In genomic region chr1:203402609-203403337, GRCh38 we compare ENCODE assay signal across 7 cellular contexts. TPM values are rescaled to one million over a fixed set of nuclear protein-coding genes. Genes with fewer than 3 reads are reported as not detected.
DNase-seq lines count a peak whose midpoint lies in the region; ATAC-seq, FAIRE-seq and TF ChIP-seq lines count a peak whose summit lies in the region.

No MANE protein-coding gene starts in this region.

- no peak overlapping the region for H3K56ac ChIP-seq in H1 (replicated peaks; ENCODE audit: insufficient read length, low read depth, low read length)

- POLR2A ChIA-PET in H1 (lab: Charles Lee; ENCODE audit: partially characterized antibody): no interaction called here

- H3K27ac ChIP-seq in H1 (ENCODE audit: low read depth, low read length) (no peak overlapping the region), mesodermal cell (ENCODE audit: low read depth, low read length, severe bottlenecking) (peak overlapping the region; percentile 93), aorta (ENCODE audit: low read depth in 1 of 2, low read length in 2 of 2) (peak overlapping the region; percentile 81 to 96)

- H4K8ac ChIP-seq in H1 (ENCODE audit: extremely low read depth, insufficient read depth, low read length): no peak overlapping the region

- TF ChIP-seq CTCF in H1 (IDR thresholded peaks at IDR 0.05; ENCODE audit: control extremely low read depth in 1 of 3, insufficient read depth in 1 of 3, low read depth in 1 of 3, low read length in 3 of 3): no peak

- no peak for TF ChIP-seq POLR2A in H1 (IDR thresholded peaks at IDR 0.05; ENCODE audit: control extremely low read depth in 1 of 2, low read depth in 2 of 2, low read length in 2 of 2)

- FAIRE-seq in H1 (lab: Jason Lieb, UNC): no peak

- H4K91ac ChIP-seq in H1 (replicated peaks; ENCODE audit: insufficient read length, low read length): no peak overlapping the region

- H3K79me1 ChIP-seq in H1 (ENCODE audit: low read depth, low read length): no peaks in the 10 kb centered on the region

- intact Hi-C loops in aorta (cut with DNase I): no loop called here

- H2BK12ac ChIP-seq in H1 (ENCODE audit: low read depth, low read length): no peak overlapping the region

- TF ChIP-seq EP300 in H1 (IDR thresholded peaks at IDR 0.05; ENCODE audit: borderline replicate concordance in 1 of 2, low read depth in 2 of 2, low read length in 2 of 2): no peak

- no peak overlapping the region for H3K9ac ChIP-seq in H1 (replicated peaks in 1 of 4; ENCODE audit: extremely low read depth in 1 of 4, low read depth in 3 of 4, low read length in 3 of 4)

- H3K4me1 ChIP-seq in H1 (replicated peaks in 1 of 4; ENCODE audit: control insufficient read depth in 3 of 4, insufficient read depth in 4 of 4, low read length in 3 of 4) (peaks cover 0 to 2% (median 0%) of the 10 kb centered on the region in 4 experiments; a peak in 2 of 7 replicates), mesodermal cell (ENCODE audit: control insufficient read depth, insufficient read depth, low read length, poor library complexity, severe bottlenecking) (peaks cover 38% of the 10 kb centered on the region), aorta (ENCODE audit: control insufficient read depth in 1 of 2, insufficient read depth in 2 of 2, low read length in 2 of 2) (peaks cover 6 to 10% of the 10 kb centered on the region in 2 donors)

- H3K4ac ChIP-seq in H1 (replicated peaks; ENCODE audit: insufficient read length, low read depth, low read length): no peak overlapping the region

- no peak for TF ChIP-seq RAD21 in H1 (IDR thresholded peaks at IDR 0.05 in 1 of 2, conservative IDR thresholded peaks at IDR 0.05 in 1 of 2; ENCODE audit: low read depth in 2 of 2, low read length in 2 of 2)

- 0 out of 2 replicates have a peak overlapping the region, but pooled peaks have one; percentile 45 for H2AFZ ChIP-seq in H1 (ENCODE audit: low read length)

- no peak overlapping the region for H2BK120ac ChIP-seq in H1 (replicated peaks; ENCODE audit: low read depth, low read length)

- H3K23ac ChIP-seq in H1 (ENCODE audit: insufficient read length): no peak overlapping the region

- H3K79me2 ChIP-seq in H1 (ENCODE audit: control insufficient read depth in 1 of 2, insufficient read depth in 2 of 2, low read length in 2 of 2): no peaks in the 10 kb centered on the region

- no peak overlapping the region for H3K4me3 ChIP-seq in H1 (ENCODE audit: extremely low read depth in 1 of 4, insufficient read depth in 2 of 4, low read depth in 3 of 4, low read length in 4 of 4)
- H3K4me3 ChIP-seq in mesodermal cell (ENCODE audit: extremely low read depth, insufficient read depth, low read length, poor library complexity, severe bottlenecking): no peak overlapping the region
- no peak overlapping the region for H3K4me3 ChIP-seq in aorta (ENCODE audit: low read length in 2 of 2)

- WGBS in H1 (ENCODE audit: extremely low coverage in 1 of 2, insufficient coverage in 1 of 2, insufficient read length in 1 of 2, insufficient replicate concordance in 2 of 2, low coverage in 1 of 2, low lambda C conversion rate in 2 of 2, missing lambda C conversion rate in 1 of 2), 2 experiments: 92% methylated on average over 5 of the region's 6 CpGs; no CpG with 5 or more reads in 1 of the 2 experiments
- WGBS in mesodermal cell (ENCODE audit: insufficient coverage in 2 of 2), 2 experiments: 64 to 68% methylated on average over 3 of the region's 6 CpGs
- WGBS in aorta, 2 donors: 25 to 38% methylated on average over 6 of the region's 6 CpGs

- H3K18ac ChIP-seq in H1 (ENCODE audit: extremely low read depth, low read length): no peak overlapping the region

- peak; percentile 85 for DNase-seq in NOMO-1 treated with dmso at 0.1 percent for 144 hours (lab: John Stamatoyannopoulos, UW; ENCODE audit: unreplicated experiment)
- DNase-seq in H1 (ENCODE audit: low read depth in 1 of 2, low spot score in 2 of 2): no peak
- no peak for DNase-seq in aorta
- no peak for DNase-seq in glomerular visceral epithelial cell (ENCODE audit: extremely low spot score)
- no peak for DNase-seq in RPMI8226
- no peak for DNase-seq in SHP77 (lab: John Stamatoyannopoulos, UW)

- no peak overlapping the region for H2BK15ac ChIP-seq in H1 (ENCODE audit: low read length)

- H3K9me3 ChIP-seq in H1 (ENCODE audit: insufficient read depth in 2 of 2, low read depth in 1 of 2, low read length in 1 of 2) (no peaks in the 10 kb centered on the region), mesodermal cell (ENCODE audit: control insufficient read depth, low read length) (no peaks in the 10 kb centered on the region), aorta (ENCODE audit: control insufficient read depth, low read length) (no peaks in the 10 kb centered on the region)

- no peak overlapping the region for H2BK20ac ChIP-seq in H1 (ENCODE audit: low read length)

- H4K5ac ChIP-seq in H1 (ENCODE audit: insufficient read length, low read depth, low read length): no peak overlapping the region

- peak; percentile 67 for ATAC-seq in aorta (ENCODE audit: low FRiP score)

- H3K36me3 ChIP-seq in H1 (ENCODE audit: control insufficient read depth in 2 of 4, insufficient read depth in 4 of 4, low read length in 3 of 4) (no peaks in the 10 kb centered on the region), mesodermal cell (ENCODE audit: control insufficient read depth, insufficient read depth, low read length) (no peaks in the 10 kb centered on the region), aorta (ENCODE audit: control insufficient read depth in 1 of 2, insufficient read depth in 2 of 2, low read length in 1 of 2) (no peaks in the 10 kb centered on the region)

- CTCF ChIA-PET in H1 (lab: Charles Lee; ENCODE audit: partially characterized antibody): interaction anchor here (0.8 to 1.7 kb wide), 5 partner anchors 60 to 91 kb away, joined by 3 to 7 read pairs (median 4); partner anchors contain the start of gene OPTC

- no peaks in the 10 kb centered on the region for H3K23me2 ChIP-seq in H1 (ENCODE audit: low read depth, low read length)

- H3K4me2 ChIP-seq in H1 (ENCODE audit: insufficient read depth in 1 of 2, low read depth in 2 of 2, low read length in 2 of 2): no peak overlapping the region

- H3K14ac ChIP-seq in H1 (ENCODE audit: insufficient read length): no peak overlapping the region

- H2BK5ac ChIP-seq in H1 (ENCODE audit: low read depth, low read length): no peak overlapping the region

- H3K27me3 ChIP-seq in H1 (replicated peaks in 1 of 4; ENCODE audit: control insufficient read depth in 3 of 4, extremely low read depth in 1 of 4, insufficient read depth in 3 of 4, low read length in 3 of 4) (no peaks in the 10 kb centered on the region), aorta (ENCODE audit: control insufficient read depth in 1 of 2, insufficient read depth in 2 of 2, low read length in 1 of 2) (no peaks in the 10 kb centered on the region)

- no peaks in the 10 kb centered on the region for H4K20me1 ChIP-seq in H1 (replicated peaks in 1 of 2; ENCODE audit: control insufficient read depth in 1 of 2, insufficient read depth in 2 of 2, low read length in 2 of 2)

- no peak overlapping the region for H2AK5ac ChIP-seq in H1 (ENCODE audit: low read depth, low read length)

TF ChIP-seq in H1, 55 proteins besides CTCF, POLR2A, EP300 and RAD21:
- TF ChIP-seq SP2 (IDR thresholded peaks at IDR 0.05; ENCODE audit: low read length): no peak
- TF ChIP-seq SAP30 (IDR thresholded peaks at IDR 0.05; ENCODE audit: insufficient read depth, insufficient replicate concordance, low read length): no peak
- TF ChIP-seq SIN3A (conservative IDR thresholded peaks at IDR 0.05 in 1 of 2, IDR thresholded peaks at IDR 0.05 in 1 of 2; ENCODE audit: low read depth in 1 of 2, low read length in 2 of 2): no peak
- TF ChIP-seq YY1 (IDR thresholded peaks at IDR 0.05; ENCODE audit: low read depth, low read length): no peak
- no peak for TF ChIP-seq HDAC6 (IDR thresholded peaks at IDR 0.05; ENCODE audit: low read depth, low read length)
- TF ChIP-seq CBX5 (IDR thresholded peaks at IDR 0.05; ENCODE audit: low read depth, low read length): no peak
- TF ChIP-seq CBX8 (IDR thresholded peaks at IDR 0.05; ENCODE audit: borderline replicate concordance, low read depth, low read length): no peak
- no peak for TF ChIP-seq RXRA (IDR thresholded peaks at IDR 0.05; ENCODE audit: insufficient read depth, low read depth, low read length)
- TF ChIP-seq CHD1 (IDR thresholded peaks at IDR 0.05; ENCODE audit: low read depth, low read length): no peak
- no peak for TF ChIP-seq EZH2 (IDR thresholded peaks at IDR 0.05; ENCODE audit: low read depth, low read length, severe bottlenecking)

RNA-seq across cellular contexts. Expression of gene FMOD, which starts 51.9 kb away (rescaled TPM):
- total RNA-seq in H1 (2021; fragmentation: NEBNext Ultra II Directional; extraction: Animal tissue kit (Norgen Biotek cat#: 25700)): 0.27 and 0.32 TPM in 2 replicates
- 0.17 and 0.20 TPM in 2 replicates for polyA plus RNA-seq in H1 (2011; rRNA removed)
- 0.12 TPM for polyA plus RNA-seq in H1 (2011; cell fraction: cytosol; rRNA removed)
- 0.24 TPM for polyA plus RNA-seq in H1 (2011; cell fraction: nucleus; rRNA removed)
- polyA plus RNA-seq in H1 (2012, experiment 1 of 2): 0.12 to 0.33 TPM (median 0.15 TPM) in 4 replicates
- 0.38 TPM for polyA plus RNA-seq in H1 (2012, experiment 2 of 2)
- polyA plus RNA-seq in H1 (2013, experiment 1 of 2): 0.22 TPM
- polyA plus RNA-seq in H1 (2013, experiment 2 of 2): 0.31 TPM
- polyA minus RNA-seq in H1 (2011; rRNA and poly(A)+ RNA removed): 0.41 and 0.54 TPM in 2 replicates
- not detected for polyA minus RNA-seq in H1 (2011; cell fraction: cytosol; rRNA and poly(A)+ RNA removed)
- not detected for polyA minus RNA-seq in H1 (2011; cell fraction: nucleus; rRNA and poly(A)+ RNA removed)
- polyA plus RNA-seq in mesodermal cell (2013, experiment 1 of 2): 16.6 TPM
- polyA plus RNA-seq in mesodermal cell (2013, experiment 2 of 2): 18.2 TPM
- total RNA-seq in aorta: 100 to 1,000 TPM; 204 to 353 TPM
- 100 to 1,000 TPM; 159 to 177 TPM for polyA plus RNA-seq in aorta

Comparison
In these comparisons a context has a peak if more than half of its experiments do, and no peak if none do; other contexts are left out.
1. RNA of gene FMOD, which starts 51.9 kb away (total RNA-seq): 204 to 353 TPM in aorta; 0.27 to 0.32 TPM in H1; every median in the first group is over 100 times any median in the second.